20 cellular contexts compared by ENCODE assay signal in the genomic region with DNA sequence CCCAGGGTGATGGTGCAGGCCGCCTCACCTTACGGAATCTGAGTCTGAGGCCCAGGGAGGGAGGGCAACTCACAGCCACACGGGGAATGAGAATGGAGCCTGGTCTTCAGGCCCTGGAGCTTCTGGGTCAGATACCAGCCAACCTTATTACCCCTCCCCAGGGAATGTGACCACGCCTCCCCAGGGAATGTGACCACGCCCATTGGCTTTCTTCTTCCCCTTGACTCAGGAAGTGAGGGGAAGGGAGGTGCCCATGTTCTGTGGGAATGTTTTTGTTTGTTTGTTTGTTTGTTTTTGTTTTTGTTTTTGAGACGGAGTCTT. TPM values are rescaled to one million over a fixed set of nuclear protein-coding genes. Genes with fewer than 3 reads are reported as not detected.
A peak's percentile ranks its signal among the peaks of the same experiment; 100 is the strongest.
DNase-seq lines count a peak whose midpoint lies in the region; ATAC-seq and TF ChIP-seq lines count a peak whose summit lies in the region.
"Had no signal": no experiment of that assay in that cellular context is flagged by ENCODE, and none has a peak within 500 bp of the region (broad histone marks: within the 10 kb centered on the region; RNA-seq: fewer than 3 reads in every experiment).

No MANE protein-coding gene starts in this region.

- intact Hi-C loops in natural killer cell (cut with micrococcal nuclease): no loop called here
- intact Hi-C loops in activated T-helper 1 cell treated with anti-CD3 and anti-CD28 coated beads, Interleukin-12 subunit alpha, Interleukin-12 subunit beta, Interleukin-2, Interleukin-4 antibody, amounts not matched to agents 30 ng/mL and 10 ng/mL and 1 ng/mL, durations not matched to agents 14 hours and 24 hours and 36 hours (cut with micrococcal nuclease): no loop called here

- H3K36me3 Mint-ChIP-seq in natural killer cell treated with Interleukin-12 subunit alpha and Interleukin-12 subunit beta and Interleukin-15 and Interleukin-18, amount 100 ng/mL, for 72 hours: no peaks in the 10 kb centered on the region
- no peaks in the 10 kb centered on the region for H3K36me3 Mint-ChIP-seq in natural killer cell
- no peaks in the 10 kb centered on the region for H3K36me3 Mint-ChIP-seq in activated T-helper 1 cell treated with anti-CD3 and anti-CD28 coated beads, Interleukin-12 subunit alpha, Interleukin-12 subunit beta, Interleukin-2, Interleukin-4 antibody, amounts not matched to agents 30 ng/mL and 10 ng/mL and 1 ng/mL, durations not matched to agents 14 hours and 24 hours and 36 hours (ENCODE audit: low read depth)
- H3K36me3 Mint-ChIP-seq: activated naive CD4-positive, alpha-beta T cell treated with anti-CD3 and anti-CD28 coated beads, Interleukin-2, amount 10 ng/mL, durations not matched to agents 7 days and 5 days had no signal

- no peak for ATAC-seq in natural killer cell treated with Interleukin-12 subunit alpha and Interleukin-12 subunit beta and Interleukin-15 and Interleukin-18, amount 100 ng/mL, for 72 hours
- no peak for ATAC-seq in natural killer cell
- ATAC-seq in HG02852 (IDR thresholded peaks at IDR 0.05; ENCODE audit: unreplicated experiment): no peak

- peak; percentile 38 for DNase-seq in natural killer cell treated with Interleukin-12 subunit alpha and Interleukin-12 subunit beta and Interleukin-15 and Interleukin-18, amount 100 ng/mL, for 72 hours (ENCODE audit: low spot score)
- no peak for DNase-seq in natural killer cell
- peak; percentile 19 for DNase-seq in SK-MEL-5 (ENCODE audit: low read depth, low spot score)
- peak; percentile 51 for DNase-seq in iPS-NIHi11 (ENCODE audit: low spot score)
- no peak for DNase-seq in mucosa of gallbladder (ENCODE audit: low spot score)
- no peak for DNase-seq in activated T-helper 1 cell treated with anti-CD3 and anti-CD28 coated beads, Interleukin-12 subunit alpha, Interleukin-12 subunit beta, Interleukin-2, Interleukin-4 antibody, amounts not matched to agents 30 ng/mL and 10 ng/mL and 1 ng/mL, durations not matched to agents 14 hours and 24 hours and 36 hours (ENCODE audit: low spot score)
- DNase-seq in DMS79 treated with DMSO at 0.1 percent for 48 hours (lab: John Stamatoyannopoulos, UW): no peak
- DNase-seq: activated CD4-positive, alpha-beta memory T cell treated with anti-CD3 and anti-CD28 coated beads, Interleukin-2, amount 10 ng/mL, durations not matched to agents 7 days and 5 days; activated CD4-positive, CD25-positive, alpha-beta regulatory T cell; activated naive CD4-positive, alpha-beta T cell treated with anti-CD3 and anti-CD28 coated beads, Interleukin-2, amount 10 ng/mL, durations not matched to agents 7 days and 5 days; HCEC 1CT; KBM-7; kidney glomerular epithelial cell; mesenchymal stem cell; NCI-H1092 treated with DMSO at 0.1 percent for 48 hours; NCI-H2107; NCI-H526 treated with DMSO at 0.1 percent for 48 hours; SJCRH30; T-helper 2 cell had no signal

- no peaks in the 10 kb centered on the region for H3K27me3 Mint-ChIP-seq in natural killer cell treated with Interleukin-12 subunit alpha and Interleukin-12 subunit beta and Interleukin-15 and Interleukin-18, amount 100 ng/mL, for 72 hours
- H3K27me3 Mint-ChIP-seq in natural killer cell (ENCODE audit: low read depth in 2 of 2): no peaks in the 10 kb centered on the region
- no peaks in the 10 kb centered on the region for H3K27me3 Mint-ChIP-seq in activated T-helper 1 cell treated with anti-CD3 and anti-CD28 coated beads, Interleukin-12 subunit alpha, Interleukin-12 subunit beta, Interleukin-2, Interleukin-4 antibody, amounts not matched to agents 30 ng/mL and 10 ng/mL and 1 ng/mL, durations not matched to agents 14 hours and 24 hours and 36 hours (ENCODE audit: insufficient read depth)
- H3K27me3 Mint-ChIP-seq: activated CD4-positive, alpha-beta memory T cell treated with anti-CD3 and anti-CD28 coated beads, Interleukin-2, amount 10 ng/mL, durations not matched to agents 7 days and 5 days; activated naive CD4-positive, alpha-beta T cell treated with anti-CD3 and anti-CD28 coated beads, Interleukin-2, amount 10 ng/mL, durations not matched to agents 7 days and 5 days had no signal

- in situ Hi-C loops in SK-MEL-5 (cut with HindIII; ENCODE audit: low pct_unique_long_range_greater_than_20kb, low sequenced_read_pairs): no loop called here

- no peak for TF ChIP-seq CTCF in natural killer cell (IDR thresholded peaks at IDR 0.05)

- H3K9me3 Mint-ChIP-seq in natural killer cell treated with Interleukin-12 subunit alpha and Interleukin-12 subunit beta and Interleukin-15 and Interleukin-18, amount 100 ng/mL, for 72 hours: no peaks in the 10 kb centered on the region
- no peaks in the 10 kb centered on the region for H3K9me3 Mint-ChIP-seq in natural killer cell
- no peaks in the 10 kb centered on the region for H3K9me3 Mint-ChIP-seq in activated T-helper 1 cell treated with anti-CD3 and anti-CD28 coated beads, Interleukin-12 subunit alpha, Interleukin-12 subunit beta, Interleukin-2, Interleukin-4 antibody, amounts not matched to agents 30 ng/mL and 10 ng/mL and 1 ng/mL, durations not matched to agents 14 hours and 24 hours and 36 hours
- H3K9me3 Mint-ChIP-seq: activated CD4-positive, alpha-beta memory T cell treated with anti-CD3 and anti-CD28 coated beads, Interleukin-2, amount 10 ng/mL, durations not matched to agents 7 days and 5 days; activated naive CD4-positive, alpha-beta T cell treated with anti-CD3 and anti-CD28 coated beads, Interleukin-2, amount 10 ng/mL, durations not matched to agents 7 days and 5 days had no signal

- no peak overlapping the region for H3K4me3 Mint-ChIP-seq in natural killer cell treated with Interleukin-12 subunit alpha and Interleukin-12 subunit beta and Interleukin-15 and Interleukin-18, amount 100 ng/mL, for 72 hours
- H3K4me3 Mint-ChIP-seq in natural killer cell: no peak overlapping the region
- H3K4me3 Mint-ChIP-seq in activated T-helper 1 cell treated with anti-CD3 and anti-CD28 coated beads, Interleukin-12 subunit alpha, Interleukin-12 subunit beta, Interleukin-2, Interleukin-4 antibody, amounts not matched to agents 30 ng/mL and 10 ng/mL and 1 ng/mL, durations not matched to agents 14 hours and 24 hours and 36 hours: no peak overlapping the region
- H3K4me3 Mint-ChIP-seq: activated CD4-positive, alpha-beta memory T cell treated with anti-CD3 and anti-CD28 coated beads, Interleukin-2, amount 10 ng/mL, durations not matched to agents 7 days and 5 days; activated naive CD4-positive, alpha-beta T cell treated with anti-CD3 and anti-CD28 coated beads, Interleukin-2, amount 10 ng/mL, durations not matched to agents 7 days and 5 days had no signal

- no peaks in the 10 kb centered on the region for H3K4me1 Mint-ChIP-seq in natural killer cell treated with Interleukin-12 subunit alpha and Interleukin-12 subunit beta and Interleukin-15 and Interleukin-18, amount 100 ng/mL, for 72 hours (ENCODE audit: low read depth in 2 of 2)
- H3K4me1 Mint-ChIP-seq in natural killer cell: no peaks in the 10 kb centered on the region
- H3K4me1 Mint-ChIP-seq in activated T-helper 1 cell treated with anti-CD3 and anti-CD28 coated beads, Interleukin-12 subunit alpha, Interleukin-12 subunit beta, Interleukin-2, Interleukin-4 antibody, amounts not matched to agents 30 ng/mL and 10 ng/mL and 1 ng/mL, durations not matched to agents 14 hours and 24 hours and 36 hours (ENCODE audit: low read depth): peaks cover 5% of the 10 kb centered on the region

- H3K27ac Mint-ChIP-seq in natural killer cell treated with Interleukin-12 subunit alpha and Interleukin-12 subunit beta and Interleukin-15 and Interleukin-18, amount 100 ng/mL, for 72 hours: no peak overlapping the region
- H3K27ac Mint-ChIP-seq in natural killer cell: no peak overlapping the region
- no peak overlapping the region for H3K27ac Mint-ChIP-seq in activated T-helper 1 cell treated with anti-CD3 and anti-CD28 coated beads, Interleukin-12 subunit alpha, Interleukin-12 subunit beta, Interleukin-2, Interleukin-4 antibody, amounts not matched to agents 30 ng/mL and 10 ng/mL and 1 ng/mL, durations not matched to agents 14 hours and 24 hours and 36 hours
- H3K27ac Mint-ChIP-seq: activated CD4-positive, alpha-beta memory T cell treated with anti-CD3 and anti-CD28 coated beads, Interleukin-2, amount 10 ng/mL, durations not matched to agents 7 days and 5 days; activated naive CD4-positive, alpha-beta T cell treated with anti-CD3 and anti-CD28 coated beads, Interleukin-2, amount 10 ng/mL, durations not matched to agents 7 days and 5 days had no signal

RNA-seq across cellular contexts. Expression of a gene that starts 57.5 kb away (rescaled TPM):
- 1 to 10 TPM in 1 of 2 donors, under 1 TPM in 1; 0.71 to 1.8 TPM for total RNA-seq in natural killer cell treated with Interleukin-12 subunit alpha and Interleukin-12 subunit beta and Interleukin-15 and Interleukin-18, amount 100 ng/mL, for 72 hours
- total RNA-seq in natural killer cell (1 to 10 TPM; 1.0 to 4.7 (median 3.0) TPM), mucosa of gallbladder (81.1 TPM)
- total RNA-seq in SK-MEL-5 (2014; rRNA removed; shearing (Covaris generic)): 53.6 and 57.0 TPM in 2 replicates
- polyA plus RNA-seq in SK-MEL-5 (2015; cell fraction: cytosol; rRNA removed): 55.4 and 63.8 TPM in 2 replicates
- polyA plus RNA-seq in SK-MEL-5 (2015; cell fraction: nucleus; rRNA removed): 63.8 and 71.1 TPM in 2 replicates
- 3.7 and 3.8 TPM in 2 replicates for total RNA-seq in activated T-helper 1 cell treated with anti-CD3 and anti-CD28 coated beads, Interleukin-12 subunit alpha, Interleukin-12 subunit beta, Interleukin-2, Interleukin-4 antibody, amounts not matched to agents 30 ng/mL and 10 ng/mL and 1 ng/mL, durations not matched to agents 14 hours and 24 hours and 36 hours

Comparison
In these comparisons a context has a peak if more than half of its experiments do, and no peak if none do; other contexts are left out.
1. DNase-seq: peak in natural killer cell treated with Interleukin-12 subunit alpha and Interleukin-12 subunit beta and Interleukin-15 and Interleukin-18, amount 100 ng/mL, for 72 hours (single experiment), SK-MEL-5 (single experiment) and iPS-NIHi11 (single experiment); none in natural killer cell (single experiment), mucosa of gallbladder (single experiment), activated T-helper 1 cell treated with anti-CD3 and anti-CD28 coated beads, Interleukin-12 subunit alpha, Interleukin-12 subunit beta, Interleukin-2, Interleukin-4 antibody, amounts not matched to agents 30 ng/mL and 10 ng/mL and 1 ng/mL, durations not matched to agents 14 hours and 24 hours and 36 hours (single experiment) and DMS79 treated with DMSO at 0.1 percent for 48 hours (single experiment).